In the genomic region with DNA sequence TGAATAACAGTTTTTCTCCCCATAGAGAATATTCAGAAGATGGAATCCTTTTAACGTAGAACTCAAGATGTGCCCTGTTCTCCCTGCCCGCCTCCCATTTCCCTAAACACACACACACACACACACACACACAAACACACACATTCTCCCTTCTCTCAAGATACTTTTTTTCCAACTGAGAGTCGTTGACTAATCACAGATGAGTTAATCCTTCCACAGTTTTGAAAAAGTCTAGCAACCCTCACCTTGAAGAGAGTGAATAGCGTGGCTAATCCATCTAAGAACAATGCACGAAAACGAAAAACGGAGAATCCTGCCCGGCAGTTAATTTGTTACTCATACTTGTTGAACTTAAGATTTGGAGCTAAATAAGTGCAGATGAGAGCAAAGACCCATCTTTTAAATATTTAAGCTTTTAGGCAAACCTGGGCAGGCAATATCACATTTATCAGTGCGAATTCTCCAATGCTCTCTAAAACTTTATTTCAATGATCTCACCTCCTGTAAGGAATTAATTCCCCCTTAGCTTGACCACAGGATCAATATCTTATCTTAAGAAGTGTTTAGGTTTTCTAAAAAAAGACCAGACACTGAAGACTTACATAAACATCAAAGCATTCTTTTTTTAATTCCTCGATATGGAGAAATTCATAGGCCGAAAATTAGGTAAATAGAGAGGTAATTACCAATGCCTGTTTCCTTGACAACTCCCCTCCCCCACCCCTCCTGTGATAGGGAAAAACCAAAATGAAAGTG, we compare ENCODE assay signal across 8 cellular contexts. TPM values are rescaled to one million over a fixed set of nuclear protein-coding genes. Genes with fewer than 3 reads are reported as not detected.
DNase-seq lines count a peak whose midpoint lies in the region; ATAC-seq, FAIRE-seq and TF ChIP-seq lines count a peak whose summit lies in the region.

No MANE protein-coding gene starts in this region.

- H3K9me3 ChIP-seq in A673 (ENCODE audit: low read depth, low read length, poor library complexity, severe bottlenecking): no peaks in the 10 kb centered on the region

- FAIRE-seq in GM19239 (lab: Jason Lieb, UNC): peak; percentile 56

- in situ Hi-C loops in GM13977 (cut with MboI; ENCODE audit: low pct_unique_long_range_greater_than_20kb, low sequenced_read_pairs, unreplicated experiment): no loop called here

- no peak for TF ChIP-seq CTCF in A673 (conservative IDR thresholded peaks at IDR 0.05; ENCODE audit: low read depth, low read length)
- no peak for TF ChIP-seq CTCF in WI38 (IDR thresholded peaks at IDR 0.05; ENCODE audit: low read depth, low read length)
- no peak for TF ChIP-seq CTCF in GM13977 (IDR thresholded peaks at IDR 0.05; ENCODE audit: extremely low read depth, insufficient read depth, missing control alignments)

- peak overlapping the region; percentile 54 for H3K4me3 ChIP-seq in A673 (ENCODE audit: low read depth, low read length, poor library complexity, severe bottlenecking)
- peak overlapping the region; percentile 76 for H3K4me3 ChIP-seq in WI38 (ENCODE audit: low read depth, low read length)

- H3K27ac ChIP-seq in A673 (ENCODE audit: low read depth, low read length, poor library complexity, severe bottlenecking): no peak overlapping the region

- H3K27me3 ChIP-seq in A673 (replicated peaks; ENCODE audit: insufficient read depth, low read depth, low read length, poor library complexity): no peaks in the 10 kb centered on the region

- H3K4me1 ChIP-seq in A673 (ENCODE audit: insufficient read depth, low read length, poor library complexity, severe bottlenecking): peaks cover 12% of the 10 kb centered on the region

- CTCF ChIA-PET in A673 (lab: Charles Lee): interaction anchor here (1.7 kb wide), 1 partner anchor 98 kb away, joined by 7 read pairs; no protein-coding TSS in a partner anchor

- intact Hi-C loops in A673 (cut with micrococcal nuclease; ENCODE audit: unreplicated experiment): no loop called here

- POLR2A ChIA-PET in A673 (lab: Charles Lee; ENCODE audit: low non-redundant PET): no interaction called here

- no peak for DNase-seq in A673 (ENCODE audit: low spot score)
- no peak for DNase-seq in GM19239 (ENCODE audit: insufficient read length, low spot score)
- DNase-seq in globus pallidus (ENCODE audit: low spot score): peak; percentile 38
- DNase-seq in renal cortical epithelial cell (ENCODE audit: low read depth): peak; percentile 53
- no peak for DNase-seq in GM13977 (ENCODE audit: low spot score)

- BruUV-seq in A673 (replicated peaks; lab: Mats Ljungman, UMichigan): TSS peak; percentile 58

- H3K36me3 ChIP-seq in A673 (ENCODE audit: insufficient read depth, low read length, poor library complexity, severe bottlenecking): no peaks in the 10 kb centered on the region

- ATAC-seq in GM18511 (IDR thresholded peaks at IDR 0.05; ENCODE audit: unreplicated experiment): no peak
- no peak for ATAC-seq in HG03439 (IDR thresholded peaks at IDR 0.05; ENCODE audit: unreplicated experiment)

RNA-seq across cellular contexts. Expression of a gene that starts 1.1 kb away (rescaled TPM):
- total RNA-seq in A673 (2021) (10.1 and 12.4 TPM in 2 replicates), renal cortical epithelial cell (13.5 and 19.0 TPM in 2 replicates)

Comparison
In these comparisons a context has a peak if more than half of its experiments do, and no peak if none do; other contexts are left out.
1. DNase-seq: peak in globus pallidus (single experiment) and renal cortical epithelial cell (single experiment); none in A673 (single experiment), GM19239 (single experiment) and GM13977 (single experiment).